ENCODE assay signal across 11 cellular contexts in genomic region chr12:66092559-66093269, GRCh38.
DNase-seq lines count a peak whose midpoint lies in the region; ATAC-seq and TF ChIP-seq lines count a peak whose summit lies in the region.
"Had no signal": no experiment of that assay in that cellular context is flagged by ENCODE, and none has a peak within 500 bp of the region (broad histone marks: within the 10 kb centered on the region; RNA-seq: fewer than 3 reads in every experiment).

No MANE protein-coding gene starts in this region.

- no peaks in the 10 kb centered on the region for H3K27me3 Mint-ChIP-seq in nephron progenitor cell (ENCODE audit: low read depth, poor library complexity)

- no peak overlapping the region for H3K4me3 Mint-ChIP-seq in nephron progenitor cell

- peak; percentile 68 for ATAC-seq in GM18511 (IDR thresholded peaks at IDR 0.05; ENCODE audit: unreplicated experiment)
- peak; percentile 57 for ATAC-seq in HG03175 (IDR thresholded peaks at IDR 0.05; ENCODE audit: unreplicated experiment)
- ATAC-seq in HG02973 (IDR thresholded peaks at IDR 0.05; ENCODE audit: unreplicated experiment): no peak
- ATAC-seq in GM19035 (IDR thresholded peaks at IDR 0.05; ENCODE audit: unreplicated experiment): no peak
- ATAC-seq: left colon had no signal

- peaks cover 19% of the 10 kb centered on the region for H3K9me3 Mint-ChIP-seq in nephron progenitor cell

- no peaks in the 10 kb centered on the region for H3K36me3 Mint-ChIP-seq in nephron progenitor cell (ENCODE audit: low read depth)

- H3K27ac Mint-ChIP-seq in nephron progenitor cell: peak overlapping the region; percentile 72

- H3K4me1 Mint-ChIP-seq in nephron progenitor cell: peaks cover 22% of the 10 kb centered on the region

- peak; percentile 17 for DNase-seq in astrocyte of the hippocampus (ENCODE audit: low read depth, low spot score)
- DNase-seq in nephron progenitor cell: no peak
- no peak for DNase-seq in COLO668 (lab: John Stamatoyannopoulos, UW; ENCODE audit: unreplicated experiment)
- no peak for DNase-seq in GDM1 (lab: John Stamatoyannopoulos, UW)
- DNase-seq: left colon, NCI-H82, sigmoid colon had no signal

- TF ChIP-seq CTCF in nephron progenitor cell (IDR thresholded peaks at IDR 0.05): no peak

Comparison
In these comparisons a context has a peak if more than half of its experiments do, and no peak if none do; other contexts are left out.
1. ATAC-seq: peak in GM18511 (single experiment) and HG03175 (single experiment); none in HG02973 (single experiment) and GM19035 (single experiment).